8 cellular contexts compared by ENCODE assay signal in genomic region chr1:159891275-159892157, GRCh38. TPM values are rescaled to one million over a fixed set of nuclear protein-coding genes. Genes with fewer than 3 reads are reported as not detected.
DNase-seq lines count a peak whose midpoint lies in the region; ATAC-seq, FAIRE-seq and TF ChIP-seq lines count a peak whose summit lies in the region.

No MANE protein-coding gene starts in this region.

- peak; percentile 63 for ATAC-seq in GM21529 (IDR thresholded peaks at IDR 0.05; ENCODE audit: unreplicated experiment)

- H3K79me1 ChIP-seq in neuronal stem cell (ENCODE audit: low read depth, low read length): no peaks in the 10 kb centered on the region

- H2BK120ac ChIP-seq in neuronal stem cell (ENCODE audit: low read depth, low read length): no peak overlapping the region

- no peaks in the 10 kb centered on the region for H3K9me3 ChIP-seq in neuronal stem cell (replicated peaks in 1 of 2; ENCODE audit: control insufficient read depth in 2 of 2, insufficient read depth in 1 of 2, low read depth in 1 of 2, low read length in 2 of 2)
- no peaks in the 10 kb centered on the region for H3K9me3 ChIP-seq in stomach

- H2AFZ ChIP-seq in neuronal stem cell (ENCODE audit: low read length): no peak overlapping the region

- no peak overlapping the region for H2BK5ac ChIP-seq in neuronal stem cell (ENCODE audit: low read length)

- WGBS in neuronal stem cell (ENCODE audit: extremely low coverage in 2 of 2, insufficient read length in 2 of 2, insufficient replicate concordance in 1 of 2), 2 donors: no CpG with 5 or more reads among the region's 7 CpGs
- 42 to 48% (median 43%) methylated on average over 7 of the region's 7 CpGs for WGBS in stomach, 5 donors

- H3K36me3 ChIP-seq in neuronal stem cell (replicated peaks in 1 of 2; ENCODE audit: control insufficient read depth in 2 of 2, insufficient read depth in 2 of 2, low read length in 2 of 2): no peaks in the 10 kb centered on the region
- H3K36me3 ChIP-seq in stomach: no peaks in the 10 kb centered on the region

- H3K4ac ChIP-seq in neuronal stem cell (ENCODE audit: low read length): no peak overlapping the region

- TF ChIP-seq CTCF in D721Med (IDR thresholded peaks at IDR 0.05; ENCODE audit: insufficient read depth, missing control alignments) (peak; percentile 100), fibroblast of mammary gland (conservative IDR thresholded peaks at IDR 0.05; ENCODE audit: control insufficient read depth, insufficient read depth, low read depth, low read length) (peak; percentile 100), stomach (IDR thresholded peaks at IDR 0.05) (peak in 6 of 7 experiments; percentile 85 to 100 (median 92))

- no peak for TF ChIP-seq EP300 in stomach (IDR thresholded peaks at IDR 0.05)

- H2BK15ac ChIP-seq in neuronal stem cell (ENCODE audit: low read length): no peak overlapping the region

- DNase-seq in D721Med (ENCODE audit: insufficient read length, low spot score) (peak; percentile 70), LHCN-M2 (ENCODE audit: low read depth) (peak; percentile 85), RCC 7860 (ENCODE audit: low spot score) (peak; percentile 87), fibroblast of mammary gland (ENCODE audit: low read depth) (peak; percentile 92), neuronal stem cell (ENCODE audit: low spot score) (peak; percentile 48), stomach (peak; percentile 87)
- DNase-seq in activated T-cell treated with anti-CD3 and anti-CD28 coated beads, Interleukin-2, amount 50 U/mL, for 48 hours: peak; percentile 86

- no peak overlapping the region for H3K4me2 ChIP-seq in neuronal stem cell (ENCODE audit: insufficient read depth, low read length, poor library complexity, severe bottlenecking)

- H4K91ac ChIP-seq in neuronal stem cell (ENCODE audit: low read depth, low read length, poor library complexity): no peak overlapping the region

- TF ChIP-seq POLR2A in stomach (IDR thresholded peaks at IDR 0.05): no peak

- no peak overlapping the region for H4K8ac ChIP-seq in neuronal stem cell (ENCODE audit: low read depth, low read length)

- H3K27ac ChIP-seq in neuronal stem cell (replicated peaks; ENCODE audit: low read length) (no peak overlapping the region), stomach (no peak overlapping the region)

- no peak overlapping the region for H3K23ac ChIP-seq in neuronal stem cell (ENCODE audit: low read depth, low read length, poor library complexity)

- H2AK5ac ChIP-seq in neuronal stem cell (ENCODE audit: low read depth, low read length): no peak overlapping the region

- H2BK12ac ChIP-seq in neuronal stem cell (ENCODE audit: low read length): no peak overlapping the region

- intact Hi-C loops in stomach (cut with DNase I; ENCODE audit: low total_unique reads): loop anchor here (5.0 kb wide), 1 partner anchor 94 kb away; no protein-coding TSS in a partner anchor

- H3K4me3 ChIP-seq in fibroblast of mammary gland (ENCODE audit: control insufficient read depth, low read depth, low read length) (no peak overlapping the region), neuronal stem cell (ENCODE audit: low read length in 2 of 2) (no peak overlapping the region), stomach (no peak overlapping the region)

- no peak overlapping the region for H3K14ac ChIP-seq in neuronal stem cell (ENCODE audit: low read length)

- FAIRE-seq in D721Med (lab: Jason Lieb, UNC) (peak; percentile 90), RCC 7860 (lab: Jason Lieb, UNC) (peak; percentile 56)

- H3K4me1 ChIP-seq in neuronal stem cell (ENCODE audit: control insufficient read depth in 2 of 2, insufficient read depth in 1 of 2, low read depth in 1 of 2, low read length in 2 of 2): peaks cover 0 to 5% of the 10 kb centered on the region in 2 donors
- peaks cover 13 to 41% (median 14%) of the 10 kb centered on the region in 4 donors for H3K4me1 ChIP-seq in stomach

- no peak overlapping the region for H3K18ac ChIP-seq in neuronal stem cell (ENCODE audit: low read length)

- peaks cover 0 to 37% (median 0%) of the 10 kb centered on the region in 3 experiments for H3K27me3 ChIP-seq in neuronal stem cell (ENCODE audit: control insufficient read depth in 3 of 3, insufficient read depth in 3 of 3, low read depth in 1 of 3, low read length in 3 of 3)
- no peaks in the 10 kb centered on the region for H3K27me3 ChIP-seq in stomach

- no peak overlapping the region for H3K9ac ChIP-seq in neuronal stem cell (ENCODE audit: low read depth, low read length, poor library complexity)

RNA-seq across cellular contexts. Expression of gene CFAP45, which starts 8.4 kb away (rescaled TPM):
- 0.34 and 1.2 TPM in 2 replicates for total RNA-seq in LHCN-M2 (2014; rRNA removed)
- polyA plus RNA-seq in LHCN-M2 (2012): 0.29 TPM
- 0.32 TPM for polyA plus RNA-seq in neuronal stem cell (2013, experiment 1 of 2)
- 0.47 TPM for polyA plus RNA-seq in neuronal stem cell (2013, experiment 2 of 2)
- 1 to 10 TPM in 1 of 5 donors, under 1 TPM in 1, not detected in 3; 0.73 to 1.0 TPM for total RNA-seq in stomach
- under 1 TPM in 2 of 3 donors, not detected in 1; 0.30 to 0.31 TPM for polyA plus RNA-seq in stomach

RNA-seq across cellular contexts. Expression of gene VSIG8, which starts 29.1 kb away (rescaled TPM):
- not detected in 2 replicates for total RNA-seq in LHCN-M2 (2014; rRNA removed)
- polyA plus RNA-seq in LHCN-M2 (2012): not detected
- not detected for polyA plus RNA-seq in neuronal stem cell (2013, experiment 1 of 2)
- polyA plus RNA-seq in neuronal stem cell (2013, experiment 2 of 2): not detected
- total RNA-seq in stomach: 1 to 10 TPM in 1 of 5 donors, not detected in 4; 2.5 TPM
- under 1 TPM in 1 of 3 donors, not detected in 2; 0.30 TPM for polyA plus RNA-seq in stomach

RNA-seq across cellular contexts. Expression of gene TAGLN2, which starts 33.8 kb away (rescaled TPM):
- 294 and 366 TPM in 2 replicates for total RNA-seq in LHCN-M2 (2014; rRNA removed)
- 732 TPM for polyA plus RNA-seq in LHCN-M2 (2012)
- 27.0 TPM for polyA plus RNA-seq in neuronal stem cell (2013, experiment 1 of 2)
- 26.7 TPM for polyA plus RNA-seq in neuronal stem cell (2013, experiment 2 of 2)
- total RNA-seq in stomach: 100 to 1,000 TPM in 4 of 5 donors, 10 to 100 TPM in 1; 49.0 to 445 (median 239) TPM
- polyA plus RNA-seq in stomach: 1,000 to 10,000 TPM in 1 of 3 donors, 100 to 1,000 TPM in 2; 306 to 1,290 (median 583) TPM

RNA-seq across cellular contexts. Expression of gene IGSF9, which starts 53.9 kb away (rescaled TPM):
- total RNA-seq in LHCN-M2 (2014; rRNA removed): not detected in 2 replicates
- not detected for polyA plus RNA-seq in LHCN-M2 (2012)
- polyA plus RNA-seq in neuronal stem cell (2013, experiment 1 of 2): 11.6 TPM
- polyA plus RNA-seq in neuronal stem cell (2013, experiment 2 of 2): 11.4 TPM
- 10 to 100 TPM in 3 of 5 donors, 1 to 10 TPM in 2; 4.9 to 36.2 (median 15.6) TPM for total RNA-seq in stomach
- polyA plus RNA-seq in stomach: 1 to 10 TPM; 2.0 to 8.2 (median 7.3) TPM
